Comparison of ENCODE assay signal across 9 cellular contexts in the genomic region with DNA sequence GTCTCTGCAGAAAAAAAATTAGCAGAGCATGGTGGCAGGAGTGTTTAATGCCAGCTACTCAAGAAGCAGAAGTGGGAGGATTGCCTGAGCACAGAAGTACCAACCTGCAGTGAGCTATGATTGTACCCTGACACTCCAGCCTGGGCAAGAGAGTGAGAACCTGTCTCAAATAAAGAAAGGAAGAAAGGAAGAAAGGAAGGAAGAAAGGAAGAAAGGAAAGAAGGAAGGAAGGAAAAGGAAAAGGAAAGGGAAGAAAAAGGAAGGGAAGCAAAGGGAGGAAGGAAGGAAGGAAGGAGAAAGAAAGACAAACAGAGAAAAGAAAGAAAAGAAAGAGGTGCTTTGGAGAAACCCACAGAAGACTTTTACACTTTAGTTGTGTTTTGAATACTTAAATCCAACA.
"Had no signal": no experiment of that assay in that cellular context is flagged by ENCODE, and none has a peak within 500 bp of the region (broad histone marks: within the 10 kb centered on the region; RNA-seq: fewer than 3 reads in every experiment).

No MANE protein-coding gene starts in this region.

- H3K9me3 Mint-ChIP-seq: HFFc6 had no signal

- H3K27ac Mint-ChIP-seq: HFFc6 had no signal

- H3K4me3 Mint-ChIP-seq: H9, HFFc6 had no signal

- H3K9ac ChIP-seq: GM23248 had no signal

- DNase-seq: GM23248, H9, HCEC 1CT, HFFc6, IMR-90, KBM-7 had no signal

- H3K4me3 ChIP-seq: GM23248 had no signal

- FAIRE-seq: H1, H54 had no signal

- H3K27ac ChIP-seq: GM23248, HL-60 had no signal

- H2AFZ ChIP-seq: GM23248 had no signal
